11 cellular contexts compared by ENCODE assay signal in the genomic region with DNA sequence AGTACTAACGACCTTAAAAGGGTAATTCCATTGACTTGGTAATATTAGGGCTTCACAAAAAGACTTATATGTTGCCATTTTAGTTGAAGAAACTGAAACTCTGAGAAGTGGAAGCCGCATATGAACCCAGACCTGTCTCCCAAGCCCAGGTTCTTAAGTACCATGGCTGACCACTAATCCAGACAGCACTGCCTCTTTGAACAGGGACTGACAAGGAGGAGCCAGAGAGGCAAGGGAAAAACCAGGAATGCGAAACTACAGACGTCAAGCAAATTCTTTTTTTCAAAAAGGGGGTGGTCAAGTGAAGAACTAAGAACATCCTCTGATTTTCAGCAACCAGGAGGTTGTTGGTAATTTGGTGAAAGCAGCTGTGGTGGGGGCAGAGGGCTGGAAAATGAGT.
"Had no signal": no experiment of that assay in that cellular context is flagged by ENCODE, and none has a peak within 500 bp of the region (broad histone marks: within the 10 kb centered on the region; RNA-seq: fewer than 3 reads in every experiment).

No MANE protein-coding gene starts in this region.

- H3K9me3 ChIP-seq: upper lobe of left lung had no signal

- H3K27ac Mint-ChIP-seq: activated naive CD8-positive, alpha-beta T cell treated with anti-CD3 and anti-CD28 coated beads, Interleukin-2, amount 50 U/mL, for 24 hours; stimulated activated naive CD8-positive, alpha-beta T cell treated with anti-CD3 and anti-CD28 coated beads, Interleukin-15, Interleukin-2, amounts not matched to agents 100 ng/mL and 50 ng/mL, for 24 hours; T-helper 17 cell had no signal

- H3K4me3 ChIP-seq: lung, upper lobe of left lung had no signal

- H3K27me3 ChIP-seq: upper lobe of left lung had no signal

- H3K4me3 Mint-ChIP-seq: activated naive CD8-positive, alpha-beta T cell treated with anti-CD3 and anti-CD28 coated beads, Interleukin-2, amount 50 U/mL, for 24 hours; natural killer cell treated with Interleukin-12 subunit alpha and Interleukin-12 subunit beta and Interleukin-15 and Interleukin-18, amount 100 ng/mL, for 72 hours; stimulated activated naive CD8-positive, alpha-beta T cell treated with anti-CD3 and anti-CD28 coated beads, Interleukin-15, Interleukin-2, amounts not matched to agents 100 ng/mL and 50 ng/mL, for 24 hours; T-helper 17 cell had no signal

- DNase-seq: activated CD4-positive, alpha-beta T cell treated with anti-CD3 and anti-CD28 coated beads, Interleukin-2, amount 50 U/mL, for 4 hours; activated naive CD8-positive, alpha-beta T cell treated with anti-CD3 and anti-CD28 coated beads, Interleukin-2, amount 50 U/mL, for 24 hours; activated T-cell treated with anti-CD3 and anti-CD28 coated beads, Interleukin-2, amount 50 U/mL, for 48 hours; hypothalamus; stimulated activated CD4-positive, alpha-beta T cell treated with anti-CD3 and anti-CD28 coated beads, Interleukin-4, amount 100 ng/mL, for 1 hour; stimulated activated CD8-positive, alpha-beta memory T cell treated with anti-CD3 and anti-CD28 coated beads, Interleukin-4, amount 100 ng/mL, for 48 hours; T-helper 17 cell; upper lobe of left lung had no signal

- H3K27ac ChIP-seq: upper lobe of left lung had no signal

- H3K9me3 Mint-ChIP-seq: activated naive CD8-positive, alpha-beta T cell treated with anti-CD3 and anti-CD28 coated beads, Interleukin-2, amount 50 U/mL, for 24 hours; natural killer cell treated with Interleukin-12 subunit alpha and Interleukin-12 subunit beta and Interleukin-15 and Interleukin-18, amount 100 ng/mL, for 72 hours; stimulated activated naive CD8-positive, alpha-beta T cell treated with anti-CD3 and anti-CD28 coated beads, Interleukin-15, Interleukin-2, amounts not matched to agents 100 ng/mL and 50 ng/mL, for 24 hours had no signal

- H3K27me3 Mint-ChIP-seq: activated naive CD8-positive, alpha-beta T cell treated with anti-CD3 and anti-CD28 coated beads, Interleukin-2, amount 50 U/mL, for 24 hours; natural killer cell treated with Interleukin-12 subunit alpha and Interleukin-12 subunit beta and Interleukin-15 and Interleukin-18, amount 100 ng/mL, for 72 hours; stimulated activated naive CD8-positive, alpha-beta T cell treated with anti-CD3 and anti-CD28 coated beads, Interleukin-15, Interleukin-2, amounts not matched to agents 100 ng/mL and 50 ng/mL, for 24 hours; T-helper 17 cell had no signal
